Comparison of ENCODE assay signal across 22 cellular contexts in genomic region chr10:63007112-63007511, GRCh38.
"Had no signal": no experiment of that assay in that cellular context is flagged by ENCODE, and none has a peak within 500 bp of the region (broad histone marks: within the 10 kb centered on the region; RNA-seq: fewer than 3 reads in every experiment).

No MANE protein-coding gene starts in this region.

- H3K27me3 ChIP-seq: colonic mucosa, suprapubic skin, tibial nerve had no signal

- ATAC-seq: effector memory CD8-positive, alpha-beta T cell; esophagus mucosa; left lobe of liver; naive thymus-derived CD4-positive, alpha-beta T cell; sciatic nerve had no signal

- H3K27ac Mint-ChIP-seq: activated B cell treated with CpG ODN at 0.5 μM for 24 hours; activated naive CD8-positive, alpha-beta T cell treated with anti-CD3 and anti-CD28 coated beads, Interleukin-2, amount 10 ng/mL, durations not matched to agents 7 days and 5 days; effector memory CD8-positive, alpha-beta T cell; naive thymus-derived CD4-positive, alpha-beta T cell; stimulated activated naive CD8-positive, alpha-beta T cell treated with anti-CD3 and anti-CD28 coated beads, Interleukin-15, Interleukin-2, amounts not matched to agents 100 ng/mL and 50 ng/mL, for 24 hours; T-helper 1 cell treated with Interleukin-12 subunit alpha and Interleukin-12 subunit beta and Interleukin-4 antibody, amounts not matched to agents 30 μg/mL and 1 μg/mL, for 36 hours had no signal

- H3K9me3 ChIP-seq: colonic mucosa, suprapubic skin, tibial nerve had no signal

- H3K4me3 ChIP-seq: colonic mucosa, dorsolateral prefrontal cortex, lung, suprapubic skin, tibial nerve had no signal

- H3K36me3 ChIP-seq: colonic mucosa, suprapubic skin, tibial nerve had no signal

- H3K4me1 Mint-ChIP-seq: activated B cell treated with CpG ODN at 0.5 μM for 24 hours; activated naive CD8-positive, alpha-beta T cell treated with anti-CD3 and anti-CD28 coated beads, Interleukin-2, amount 10 ng/mL, durations not matched to agents 7 days and 5 days; naive thymus-derived CD4-positive, alpha-beta T cell; neural crest cell had no signal

- DNase-seq: activated B cell treated with CpG ODN at 0.5 μM for 24 hours; activated naive CD8-positive, alpha-beta T cell treated with anti-CD3 and anti-CD28 coated beads, Interleukin-2, amount 10 ng/mL, durations not matched to agents 7 days and 5 days; amygdala; colonic mucosa; dorsolateral prefrontal cortex; effector memory CD8-positive, alpha-beta T cell; foreskin melanocyte; kidney; naive thymus-derived CD4-positive, alpha-beta T cell; posterior cingulate gyrus; small intestine; stimulated activated CD4-positive, alpha-beta T cell treated with anti-CD3 and anti-CD28 coated beads, Interleukin-4, amount 100 ng/mL, for 1 hour; T1000 had no signal

- H3K27ac ChIP-seq: colonic mucosa, dorsolateral prefrontal cortex, suprapubic skin, tibial nerve had no signal

- H3K9me3 Mint-ChIP-seq: activated B cell treated with CpG ODN at 0.5 μM for 24 hours; activated naive CD8-positive, alpha-beta T cell treated with anti-CD3 and anti-CD28 coated beads, Interleukin-2, amount 10 ng/mL, durations not matched to agents 7 days and 5 days; effector memory CD8-positive, alpha-beta T cell; naive thymus-derived CD4-positive, alpha-beta T cell; stimulated activated naive CD8-positive, alpha-beta T cell treated with anti-CD3 and anti-CD28 coated beads, Interleukin-15, Interleukin-2, amounts not matched to agents 100 ng/mL and 50 ng/mL, for 24 hours; T-helper 1 cell treated with Interleukin-12 subunit alpha and Interleukin-12 subunit beta and Interleukin-4 antibody, amounts not matched to agents 30 μg/mL and 1 μg/mL, for 36 hours had no signal

- H3K4me1 ChIP-seq: colonic mucosa, suprapubic skin, tibial nerve had no signal

- H3K36me3 Mint-ChIP-seq: activated naive CD8-positive, alpha-beta T cell treated with anti-CD3 and anti-CD28 coated beads, Interleukin-2, amount 10 ng/mL, durations not matched to agents 7 days and 5 days; naive thymus-derived CD4-positive, alpha-beta T cell had no signal

- H3K4me3 Mint-ChIP-seq: activated B cell treated with CpG ODN at 0.5 μM for 24 hours; activated naive CD8-positive, alpha-beta T cell treated with anti-CD3 and anti-CD28 coated beads, Interleukin-2, amount 10 ng/mL, durations not matched to agents 7 days and 5 days; naive thymus-derived CD4-positive, alpha-beta T cell; neural crest cell; stimulated activated naive CD8-positive, alpha-beta T cell treated with anti-CD3 and anti-CD28 coated beads, Interleukin-15, Interleukin-2, amounts not matched to agents 100 ng/mL and 50 ng/mL, for 24 hours; T-helper 1 cell treated with Interleukin-12 subunit alpha and Interleukin-12 subunit beta and Interleukin-4 antibody, amounts not matched to agents 30 μg/mL and 1 μg/mL, for 36 hours had no signal
